18 cellular contexts compared by ENCODE assay signal in genomic region chr7:116277070-116277469, GRCh38.
DNase-seq lines count a peak whose midpoint lies in the region; ATAC-seq and TF ChIP-seq lines count a peak whose summit lies in the region.
"Had no signal": no experiment of that assay in that cellular context is flagged by ENCODE, and none has a peak within 500 bp of the region (broad histone marks: within the 10 kb centered on the region; RNA-seq: fewer than 3 reads in every experiment).

No MANE protein-coding gene starts in this region.

- peaks cover 21% of the 10 kb centered on the region for H3K27me3 Mint-ChIP-seq in activated T-helper 1 cell treated with anti-CD3 and anti-CD28 coated beads, Interleukin-12 subunit alpha, Interleukin-12 subunit beta, Interleukin-2, Interleukin-4 antibody, amounts not matched to agents 30 ng/mL and 10 ng/mL and 1 ng/mL, durations not matched to agents 14 hours and 24 hours and 36 hours (ENCODE audit: insufficient read depth)

- H3K36me3 Mint-ChIP-seq in activated T-helper 1 cell treated with anti-CD3 and anti-CD28 coated beads, Interleukin-12 subunit alpha, Interleukin-12 subunit beta, Interleukin-2, Interleukin-4 antibody, amounts not matched to agents 30 ng/mL and 10 ng/mL and 1 ng/mL, durations not matched to agents 14 hours and 24 hours and 36 hours (ENCODE audit: low read depth): no peaks in the 10 kb centered on the region
- H3K36me3 Mint-ChIP-seq: CD14-positive monocyte, IgD-negative memory B cell had no signal

- H3K9me3 ChIP-seq in right atrium auricular region: no peaks in the 10 kb centered on the region
- peaks cover 0 to 3% (median 0%) of the 10 kb centered on the region in 12 donors for H3K9me3 ChIP-seq in heart left ventricle
- H3K9me3 ChIP-seq in upper lobe of right lung: no peaks in the 10 kb centered on the region
- H3K9me3 ChIP-seq in esophagus squamous epithelium: no peaks in the 10 kb centered on the region
- H3K9me3 ChIP-seq: Caco-2 had no signal

- peak overlapping the region in 1 of 2 donors; percentile 57 for H3K27ac ChIP-seq in right atrium auricular region
- peak overlapping the region in 4 of 12 donors; percentile 31 to 51 (median 46) for H3K27ac ChIP-seq in heart left ventricle
- no peak overlapping the region for H3K27ac ChIP-seq in upper lobe of right lung
- no peak overlapping the region for H3K27ac ChIP-seq in esophagus squamous epithelium

- no peak overlapping the region for H3K4me3 ChIP-seq in right atrium auricular region
- no peak overlapping the region for H3K4me3 ChIP-seq in heart left ventricle
- no peak overlapping the region for H3K4me3 ChIP-seq in upper lobe of right lung
- no peak overlapping the region for H3K4me3 ChIP-seq in esophagus squamous epithelium

- H3K9me3 Mint-ChIP-seq in activated T-helper 1 cell treated with anti-CD3 and anti-CD28 coated beads, Interleukin-12 subunit alpha, Interleukin-12 subunit beta, Interleukin-2, Interleukin-4 antibody, amounts not matched to agents 30 ng/mL and 10 ng/mL and 1 ng/mL, durations not matched to agents 14 hours and 24 hours and 36 hours: no peaks in the 10 kb centered on the region
- H3K9me3 Mint-ChIP-seq: H9, IgD-negative memory B cell had no signal

- H3K36me3 ChIP-seq in right atrium auricular region (no peaks in the 10 kb centered on the region), heart left ventricle (no peaks in the 10 kb centered on the region), upper lobe of right lung (no peaks in the 10 kb centered on the region), esophagus squamous epithelium (no peaks in the 10 kb centered on the region)

- TF ChIP-seq POLR2A in heart left ventricle (IDR thresholded peaks at IDR 0.05) (no peak), esophagus squamous epithelium (IDR thresholded peaks at IDR 0.05) (no peak)

- H3K4me1 ChIP-seq in right atrium auricular region: peaks cover 0 to 5% of the 10 kb centered on the region in 2 donors
- peaks cover 0 to 24% (median 11%) of the 10 kb centered on the region in 12 donors for H3K4me1 ChIP-seq in heart left ventricle
- H3K4me1 ChIP-seq in upper lobe of right lung: peaks cover 7% of the 10 kb centered on the region
- H3K4me1 ChIP-seq in esophagus squamous epithelium: peaks cover 0 to 7% (median 4%) of the 10 kb centered on the region in 3 donors

- H3K4me1 Mint-ChIP-seq in activated T-helper 1 cell treated with anti-CD3 and anti-CD28 coated beads, Interleukin-12 subunit alpha, Interleukin-12 subunit beta, Interleukin-2, Interleukin-4 antibody, amounts not matched to agents 30 ng/mL and 10 ng/mL and 1 ng/mL, durations not matched to agents 14 hours and 24 hours and 36 hours (ENCODE audit: low read depth): no peaks in the 10 kb centered on the region
- H3K4me1 Mint-ChIP-seq: IgD-negative memory B cell had no signal

- DNase-seq in Right ventricle myocardium inferior (ENCODE audit: missing footprints) (no peak), right atrium auricular region (ENCODE audit: low spot score) (no peak), heart left ventricle (no peak), pons (ENCODE audit: low spot score) (peak; percentile 13), upper lobe of right lung (no peak), NCI-H187 treated with DMSO at 0.1 percent for 48 hours (lab: John Stamatoyannopoulos, UW) (no peak), esophagus squamous epithelium (lab: John Stamatoyannopoulos, UW) (no peak)
- DNase-seq in activated T-helper 1 cell treated with anti-CD3 and anti-CD28 coated beads, Interleukin-12 subunit alpha, Interleukin-12 subunit beta, Interleukin-2, Interleukin-4 antibody, amounts not matched to agents 30 ng/mL and 10 ng/mL and 1 ng/mL, durations not matched to agents 14 hours and 24 hours and 36 hours (ENCODE audit: low spot score): no peak
- DNase-seq: 8988T, Caco-2, DMS53, H9, NCI-H1092, NCI-H1694 treated with DMSO at 0.1 percent for 48 hours, NCI-H2171, NCI-H446 treated with DMSO at 0.1 percent for 48 hours had no signal

- TF ChIP-seq CTCF in right atrium auricular region (IDR thresholded peaks at IDR 0.05) (no peak), heart left ventricle (IDR thresholded peaks at IDR 0.05) (no peak), upper lobe of right lung (IDR thresholded peaks at IDR 0.05) (no peak), esophagus squamous epithelium (IDR thresholded peaks at IDR 0.05) (no peak)

- intact Hi-C loops in Right ventricle myocardium inferior (cut with DNase I): no loop called here
- intact Hi-C loops in heart left ventricle (cut with DNase I): loop anchor here in 3 of 10 donors (5.0 to 10.0 kb wide), 4 partner anchors 35 to 78 kb away; no protein-coding TSS in a partner anchor
- intact Hi-C loops in upper lobe of right lung (cut with DNase I): no loop called here
- intact Hi-C loops in activated T-helper 1 cell treated with anti-CD3 and anti-CD28 coated beads, Interleukin-12 subunit alpha, Interleukin-12 subunit beta, Interleukin-2, Interleukin-4 antibody, amounts not matched to agents 30 ng/mL and 10 ng/mL and 1 ng/mL, durations not matched to agents 14 hours and 24 hours and 36 hours (cut with micrococcal nuclease): no loop called here
- intact Hi-C loops in esophagus squamous epithelium (cut with DNase I): no loop called here

- H3K27ac Mint-ChIP-seq in activated T-helper 1 cell treated with anti-CD3 and anti-CD28 coated beads, Interleukin-12 subunit alpha, Interleukin-12 subunit beta, Interleukin-2, Interleukin-4 antibody, amounts not matched to agents 30 ng/mL and 10 ng/mL and 1 ng/mL, durations not matched to agents 14 hours and 24 hours and 36 hours: no peak overlapping the region
- H3K27ac Mint-ChIP-seq: CD14-positive monocyte, H9, IgD-negative memory B cell had no signal

- H3K27me3 ChIP-seq in right atrium auricular region: no peaks in the 10 kb centered on the region
- H3K27me3 ChIP-seq in heart left ventricle: no peaks in the 10 kb centered on the region
- no peaks in the 10 kb centered on the region for H3K27me3 ChIP-seq in upper lobe of right lung
- H3K27me3 ChIP-seq in esophagus squamous epithelium: no peaks in the 10 kb centered on the region

- no peak overlapping the region for H3K4me3 Mint-ChIP-seq in activated T-helper 1 cell treated with anti-CD3 and anti-CD28 coated beads, Interleukin-12 subunit alpha, Interleukin-12 subunit beta, Interleukin-2, Interleukin-4 antibody, amounts not matched to agents 30 ng/mL and 10 ng/mL and 1 ng/mL, durations not matched to agents 14 hours and 24 hours and 36 hours
- H3K4me3 Mint-ChIP-seq: CD14-positive monocyte, H9, IgD-negative memory B cell had no signal

- peak; percentile 82 for ATAC-seq in Right ventricle myocardium inferior
- ATAC-seq in heart left ventricle: peak; percentile 76 to 89 (median 86)
- ATAC-seq in upper lobe of right lung: peak; percentile 60
